7 cellular contexts compared by ENCODE assay signal in the genomic region with DNA sequence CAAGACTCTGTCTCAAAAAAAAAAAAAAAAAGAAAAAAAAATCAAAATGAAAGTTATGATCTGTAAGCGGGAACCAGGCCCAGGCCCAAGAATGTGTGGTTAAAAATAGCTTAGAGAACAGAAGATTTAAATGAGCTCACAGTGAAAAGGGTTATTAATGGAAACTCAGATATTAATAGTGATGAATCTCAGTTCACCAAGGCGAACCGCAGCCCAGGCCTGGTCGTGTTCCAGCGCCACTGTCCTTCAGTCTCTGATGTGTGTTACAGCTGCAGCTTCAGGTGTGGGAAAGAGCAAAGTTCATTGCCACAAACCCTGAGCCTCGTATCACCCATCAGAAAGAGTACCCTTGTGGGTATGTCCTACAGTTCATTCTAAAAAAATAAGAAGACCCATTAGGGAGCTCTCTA.
DNase-seq lines count a peak whose midpoint lies in the region; ATAC-seq and TF ChIP-seq lines count a peak whose summit lies in the region.

No MANE protein-coding gene starts in this region.

- intact Hi-C loops in transverse colon (cut with DNase I; ENCODE audit: low total_unique reads), result no loop called here

- TF ChIP-seq CTCF in fibroblast of villous mesenchyme (IDR thresholded peaks at IDR 0.05; ENCODE audit: insufficient read depth, low read depth, low read length) (no peak), transverse colon (IDR thresholded peaks at IDR 0.05) (no peak)

- 13 to 14% methylated on average over 2 to 6 of the region's 6 CpGs for WGBS in transverse colon (ENCODE audit: low coverage in 1 of 2), 2 donors

- ATAC-seq in GM19455 (IDR thresholded peaks at IDR 0.05; ENCODE audit: unreplicated experiment) (peak; percentile 86), HG03354 (IDR thresholded peaks at IDR 0.05; ENCODE audit: poor library complexity, severe bottlenecking, unreplicated experiment) (peak; percentile 86)
- ATAC-seq in stimulated activated naive CD8-positive, alpha-beta T cell treated with anti-CD3 and anti-CD28 coated beads, Interleukin-15, amount 100 ng/mL, for 72 hours, result no peak

- H3K4me3 Mint-ChIP-seq in stimulated activated naive CD8-positive, alpha-beta T cell treated with anti-CD3 and anti-CD28 coated beads, Interleukin-15, amount 100 ng/mL, for 72 hours, result no peak overlapping the region

- peaks cover 28 to 59% (median 42%) of the 10 kb centered on the region in 4 donors for H3K4me1 ChIP-seq in transverse colon

- no peaks in the 10 kb centered on the region for H3K9me3 Mint-ChIP-seq in stimulated activated naive CD8-positive, alpha-beta T cell treated with anti-CD3 and anti-CD28 coated beads, Interleukin-15, amount 100 ng/mL, for 72 hours

- H3K4me3 ChIP-seq in fibroblast of villous mesenchyme (ENCODE audit: low read depth, low read length), result no peak overlapping the region
- no peak overlapping the region for H3K4me3 ChIP-seq in transverse colon

- no peaks in the 10 kb centered on the region for H3K36me3 ChIP-seq in transverse colon

- H3K27me3 Mint-ChIP-seq in stimulated activated naive CD8-positive, alpha-beta T cell treated with anti-CD3 and anti-CD28 coated beads, Interleukin-15, amount 100 ng/mL, for 72 hours, result peaks cover 24% of the 10 kb centered on the region

- H3K9me3 ChIP-seq in transverse colon, result no peaks in the 10 kb centered on the region

- peak overlapping the region; percentile 9 to 40 (median 24) for H3K27ac ChIP-seq in transverse colon

- no peak for TF ChIP-seq EP300 in transverse colon (IDR thresholded peaks at IDR 0.05; ENCODE audit: low read depth)

- in situ Hi-C loops in transverse colon (cut with MboI; ENCODE audit: low pct_ligation_motif_present in 1 of 4, low pct_unique_long_range_greater_than_20kb in 1 of 4, low sequenced_read_pairs in 3 of 4), result no loop called here

- no peak for TF ChIP-seq POLR2A in transverse colon (IDR thresholded peaks at IDR 0.05)

- H3K4me1 Mint-ChIP-seq in stimulated activated naive CD8-positive, alpha-beta T cell treated with anti-CD3 and anti-CD28 coated beads, Interleukin-15, amount 100 ng/mL, for 72 hours, result peaks cover 15% of the 10 kb centered on the region

- no peak overlapping the region for H3K27ac Mint-ChIP-seq in stimulated activated naive CD8-positive, alpha-beta T cell treated with anti-CD3 and anti-CD28 coated beads, Interleukin-15, amount 100 ng/mL, for 72 hours

- DNase-seq in fibroblast of villous mesenchyme (ENCODE audit: low read depth) (peak; percentile 19), transverse colon (peak; percentile 64), NCI-H2227 treated with DMSO at 0.1 percent for 48 hours (lab: John Stamatoyannopoulos, UW) (no peak), dedifferentiated amniotic fluid mesenchymal stem cell (ENCODE audit: extremely low spot score) (no peak)
- no peak for DNase-seq in stimulated activated naive CD8-positive, alpha-beta T cell treated with anti-CD3 and anti-CD28 coated beads, Interleukin-15, amount 100 ng/mL, for 72 hours

- no peaks in the 10 kb centered on the region for H3K27me3 ChIP-seq in transverse colon

Comparison
In these comparisons a context has a peak if more than half of its experiments do, and no peak if none do; other contexts are left out.
1. DNase-seq: peak in fibroblast of villous mesenchyme (single experiment) and transverse colon (single experiment); none in NCI-H2227 treated with DMSO at 0.1 percent for 48 hours (single experiment), dedifferentiated amniotic fluid mesenchymal stem cell (single experiment) and stimulated activated naive CD8-positive, alpha-beta T cell treated with anti-CD3 and anti-CD28 coated beads, Interleukin-15, amount 100 ng/mL, for 72 hours (0 of 2).